Comparison of ENCODE assay signal across 1 cellular context in genomic region chr1:153945795-153946621, GRCh38.
TF ChIP-seq lines count a peak whose summit lies in the region.

No MANE protein-coding gene starts in this region.

TF ChIP-seq in K562, 482 proteins besides CTCF, POLR2A, EP300 and RAD21 (continued from another document and continues in another):
- TF ChIP-seq ZBTB40 (IDR thresholded peaks at IDR 0.05) (peak; percentile 66), ZBTB40 (CRISPR knock-in tag; IDR thresholded peaks at IDR 0.05) (no peak), PHB (CRISPR knock-in tag; IDR thresholded peaks at IDR 0.05) (peak; percentile 79; the same call in 1 of the 2 replicates), NR2F6 (CRISPR knock-in tag; IDR thresholded peaks at IDR 0.05) (no peak), FOXJ2 (tag; IDR thresholded peaks at IDR 0.05) (no peak), BACH1 (tag; IDR thresholded peaks at IDR 0.05) (no peak), RNF2 (IDR thresholded peaks at IDR 0.05) (no peak), ZNF655 (CRISPR knock-in tag; IDR thresholded peaks at IDR 0.05) (no peak), ZNF717 (CRISPR knock-in tag; IDR thresholded peaks at IDR 0.05) (no peak), CBFA2T3 (IDR thresholded peaks at IDR 0.05) (no peak), NR0B1 (IDR thresholded peaks at IDR 0.05; ENCODE audit: partially characterized antibody) (no peak), ERF (CRISPR knock-in tag; IDR thresholded peaks at IDR 0.05) (0 out of 2 replicates have a peak, but pooled peaks have one; percentile 32), ZNF408 (CRISPR knock-in tag; IDR thresholded peaks at IDR 0.05; ENCODE audit: low read depth) (no peak), KLF6 (CRISPR knock-in tag; IDR thresholded peaks at IDR 0.05; ENCODE audit: borderline replicate concordance) (no peak), FOXK1 (CRISPR knock-in tag; IDR thresholded peaks at IDR 0.05; ENCODE audit: borderline replicate concordance) (peak; percentile 4; the same call in 1 of the 2 replicates), SIN3A (IDR thresholded peaks at IDR 0.05; ENCODE audit: borderline replicate concordance in 2 of 2, control insufficient read depth in 1 of 2, low read depth in 2 of 2, low read length in 2 of 2) (peak in 1 of 2 experiments; percentile 74; a peak in 2 of 4 replicates), KDM2B (CRISPR knock-in tag; IDR thresholded peaks at IDR 0.05) (no peak), MXD1 (CRISPR knock-in tag; IDR thresholded peaks at IDR 0.05; ENCODE audit: borderline replicate concordance, poor library complexity, severe bottlenecking) (no peak), TSC22D4 (tag; IDR thresholded peaks at IDR 0.05) (no peak), JUND (IDR thresholded peaks at IDR 0.05; ENCODE audit: borderline replicate concordance, low read depth, low read length) (no peak), JUND (tag; IDR thresholded peaks at IDR 0.05; ENCODE audit: borderline replicate concordance, low read depth, low read length) (no peak), ZFP91 (CRISPR knock-in tag; IDR thresholded peaks at IDR 0.05) (no peak), HDGF (IDR thresholded peaks at IDR 0.05) (no peak), ZNF511 (CRISPR knock-in tag; IDR thresholded peaks at IDR 0.05) (peak; percentile 44; the same call in 1 of the 2 replicates), ATF6 (CRISPR knock-in tag; IDR thresholded peaks at IDR 0.05) (no peak), RB1 (IDR thresholded peaks at IDR 0.05; ENCODE audit: low read depth) (peak; percentile 15; the same call in 1 of the 2 replicates), ZNF551 (CRISPR knock-in tag; IDR thresholded peaks at IDR 0.05) (no peak), NELFE (IDR thresholded peaks at IDR 0.05; ENCODE audit: insufficient read depth, insufficient read length) (no peak), POLR3G (IDR thresholded peaks at IDR 0.05; ENCODE audit: extremely low read depth, insufficient read length, insufficient replicate concordance) (no peak), YY1 (IDR thresholded peaks at IDR 0.05; ENCODE audit: borderline replicate concordance in 1 of 3, control insufficient read depth in 1 of 3, extremely low read depth in 1 of 3, insufficient read depth in 3 of 3, insufficient read length in 1 of 3, insufficient replicate concordance in 2 of 3, low read depth in 1 of 3, low read length in 2 of 3) (peak in 1 of 3 experiments; percentile 13), GTF3C2 (IDR thresholded peaks at IDR 0.05; ENCODE audit: borderline replicate concordance, extremely low read depth, insufficient read length) (no peak), TAF7 (tag; IDR thresholded peaks at IDR 0.05) (no peak), ZHX1 (conservative IDR thresholded peaks at IDR 0.05; ENCODE audit: low read length) (no peak), ZNF695 (CRISPR knock-in tag; IDR thresholded peaks at IDR 0.05) (no peak), ZC3H8 (IDR thresholded peaks at IDR 0.05) (no peak)
